ENCODE assay signal across 21 cellular contexts in genomic region chr1:107544285-107544684, GRCh38.
A peak's percentile ranks its signal among the peaks of the same experiment; 100 is the strongest.
DNase-seq lines count a peak whose midpoint lies in the region; ATAC-seq and TF ChIP-seq lines count a peak whose summit lies in the region.
"Had no signal": no experiment of that assay in that cellular context is flagged by ENCODE, and none has a peak within 500 bp of the region (broad histone marks: within the 10 kb centered on the region; RNA-seq: fewer than 3 reads in every experiment).

No MANE protein-coding gene starts in this region.

- peaks cover 10% of the 10 kb centered on the region for H3K4me1 ChIP-seq in BE2C
- H3K4me1 ChIP-seq in BLaER1 treated with 17β-estradiol and CSF1 and Interleukin-3, amounts not matched to agents 10 nM and 100 nM: peaks cover 38 to 87% (median 61%) of the 10 kb centered on the region in 10 experiments
- peaks cover 10% of the 10 kb centered on the region for H3K4me1 ChIP-seq in PC-9 (replicated peaks; ENCODE audit: insufficient read depth)
- no peaks in the 10 kb centered on the region for H3K4me1 ChIP-seq in gastroesophageal sphincter
- H3K4me1 ChIP-seq: Caco-2, Peyer's patch had no signal

- H2AFZ ChIP-seq in PC-9: no peak overlapping the region

- TF ChIP-seq POLR2A in gastroesophageal sphincter (IDR thresholded peaks at IDR 0.05): no peak

- POLR2A ChIA-PET in PC-9 (lab: Charles Lee; ENCODE audit: unreplicated experiment): no interaction called here
- POLR2A ChIA-PET in activated CD8-positive, alpha-beta T cell treated with anti-CD3 and anti-CD28 coated beads for 36 hours (lab: Charles Lee): no interaction called here

- H3K4me2 ChIP-seq in BLaER1 treated with 17β-estradiol and CSF1 and Interleukin-3, amounts not matched to agents 10 nM and 100 nM: peak overlapping the region; percentile 31 to 90 (median 76); a peak in 21 of 22 replicates
- peak overlapping the region; percentile 9; the same call in 1 of the 2 replicates for H3K4me2 ChIP-seq in PC-9
- H3K4me2 ChIP-seq: KMS-11 had no signal

- WGBS in gastroesophageal sphincter (ENCODE audit: low coverage in 1 of 2), 2 donors: 44 to 52% methylated on average over 4 of the region's 4 CpGs

- no peaks in the 10 kb centered on the region for H3K36me3 Mint-ChIP-seq in activated CD8-positive, alpha-beta T cell treated with anti-CD3 and anti-CD28 coated beads for 36 hours (ENCODE audit: low read depth)

- peak overlapping the region in 7 of 11 experiments; percentile 45 to 81 (median 77); a peak in 13 of 22 replicates for H3K9ac ChIP-seq in BLaER1 treated with 17β-estradiol and CSF1 and Interleukin-3, amounts not matched to agents 10 nM and 100 nM
- H3K9ac ChIP-seq: KMS-11 had no signal

- no peak overlapping the region for H3K4me3 ChIP-seq in BE2C (ENCODE audit: low read depth, low read length)
- H3K4me3 ChIP-seq in BLaER1 treated with 17β-estradiol and CSF1 and Interleukin-3, amounts not matched to agents 10 nM and 100 nM: peak overlapping the region in 3 of 10 experiments; percentile 34 to 52 (median 41); a peak in 7 of 20 replicates
- no peak overlapping the region for H3K4me3 ChIP-seq in PC-9
- no peak overlapping the region for H3K4me3 ChIP-seq in gastroesophageal sphincter
- H3K4me3 ChIP-seq: Peyer's patch, SK-N-MC had no signal

- H3K79me2 ChIP-seq in PC-9 (ENCODE audit: low read depth): no peaks in the 10 kb centered on the region

- H3K9me3 Mint-ChIP-seq in activated CD8-positive, alpha-beta T cell treated with anti-CD3 and anti-CD28 coated beads for 36 hours: no peaks in the 10 kb centered on the region
- H3K9me3 Mint-ChIP-seq: CD4-positive, alpha-beta T cell had no signal

- BruUV-seq in PC-9 (replicated peaks; lab: Mats Ljungman, UMichigan): no TSS peak

- H4K20me1 ChIP-seq in BLaER1 treated with 17β-estradiol and CSF1 and Interleukin-3, amounts not matched to agents 10 nM and 100 nM: no peaks in the 10 kb centered on the region
- H4K20me1 ChIP-seq in PC-9 (ENCODE audit: insufficient read depth): no peaks in the 10 kb centered on the region

- TF ChIP-seq EP300 in gastroesophageal sphincter (IDR thresholded peaks at IDR 0.05): no peak

- no peaks in the 10 kb centered on the region for H3K36me3 ChIP-seq in BE2C
- H3K36me3 ChIP-seq in BLaER1 treated with 17β-estradiol and CSF1 and Interleukin-3, amounts not matched to agents 10 nM and 100 nM: peaks cover 0 to 4% (median 0%) of the 10 kb centered on the region in 11 experiments; a peak in 2 of 22 replicates
- H3K36me3 ChIP-seq in PC-9 (ENCODE audit: low read depth): no peaks in the 10 kb centered on the region
- H3K36me3 ChIP-seq in gastroesophageal sphincter: no peaks in the 10 kb centered on the region
- H3K36me3 ChIP-seq: Peyer's patch had no signal

- ATAC-seq in esophagus mucosa (peak; percentile 53), gastroesophageal sphincter (no peak)
- no peak for ATAC-seq in activated CD8-positive, alpha-beta T cell treated with anti-CD3 and anti-CD28 coated beads for 36 hours

- DNase-seq in BE2C (peak; percentile 80), PC-9 (peak in 1 of 2 experiments; percentile 38), mesenteric fat pad (ENCODE audit: low spot score) (no peak), NCI-H1436 treated with DMSO at 0.1 percent for 48 hours (lab: John Stamatoyannopoulos, UW) (no peak)
- DNase-seq in activated CD8-positive, alpha-beta T cell treated with anti-CD3 and anti-CD28 coated beads for 36 hours: no peak
- DNase-seq: ACHN; Caco-2; CD4-positive, alpha-beta T cell; HCEC 1CT; IMR-90; MM.1S; NCI-H187; NCI-H345; NCI-H510A treated with DMSO at 0.1 percent for 48 hours; Peyer's patch; SIG-M5 had no signal

- H3K27ac ChIP-seq in BLaER1 treated with 17β-estradiol and CSF1 and Interleukin-3, amounts not matched to agents 10 nM and 100 nM: peak overlapping the region in 9 of 11 experiments; percentile 24 to 92 (median 78); a peak in 17 of 22 replicates
- H3K27ac ChIP-seq in PC-9: no peak overlapping the region
- no peak overlapping the region for H3K27ac ChIP-seq in gastroesophageal sphincter
- H3K27ac ChIP-seq: KMS-11, Peyer's patch, SK-N-MC had no signal

- CTCF ChIA-PET in PC-9 (lab: Charles Lee): no interaction called here
- CTCF ChIA-PET in activated CD8-positive, alpha-beta T cell treated with anti-CD3 and anti-CD28 coated beads for 36 hours (lab: Charles Lee): interaction anchor here (1.2 kb wide), 1 partner anchor 15 kb away, joined by 3 read pairs; no protein-coding TSS in a partner anchor

- H3K9me3 ChIP-seq in BE2C: no peaks in the 10 kb centered on the region
- H3K9me3 ChIP-seq in BLaER1 treated with 17β-estradiol and CSF1 and Interleukin-3, amounts not matched to agents 10 nM and 100 nM (replicated peaks in 1 of 11): peaks cover 0 to 81% (median 48%) of the 10 kb centered on the region in 11 experiments; a peak in 19 of 22 replicates
- H3K9me3 ChIP-seq in PC-9 (ENCODE audit: insufficient read depth, low read depth): no peaks in the 10 kb centered on the region
- no peaks in the 10 kb centered on the region for H3K9me3 ChIP-seq in gastroesophageal sphincter
- H3K9me3 ChIP-seq: Caco-2, Peyer's patch had no signal

- no peak for TF ChIP-seq CTCF in BE2C (IDR thresholded peaks at IDR 0.05; ENCODE audit: low read depth, low read length)
- no peak for TF ChIP-seq CTCF in PC-9 (conservative IDR thresholded peaks at IDR 0.05)
- TF ChIP-seq CTCF in activated CD8-positive, alpha-beta T cell treated with anti-CD3 and anti-CD28 coated beads for 36 hours (IDR thresholded peaks at IDR 0.05): no peak
- no peak for TF ChIP-seq CTCF in gastroesophageal sphincter (IDR thresholded peaks at IDR 0.05)

- no peaks in the 10 kb centered on the region for H3K4me1 Mint-ChIP-seq in activated CD8-positive, alpha-beta T cell treated with anti-CD3 and anti-CD28 coated beads for 36 hours (ENCODE audit: low read depth)

- H3K27me3 ChIP-seq in BE2C (no peaks in the 10 kb centered on the region), PC-9 (ENCODE audit: insufficient read depth, low read depth) (no peaks in the 10 kb centered on the region), gastroesophageal sphincter (no peaks in the 10 kb centered on the region)
- no peaks in the 10 kb centered on the region for H3K27me3 ChIP-seq in BLaER1 treated with 17β-estradiol and CSF1 and Interleukin-3, amounts not matched to agents 10 nM and 100 nM
- H3K27me3 ChIP-seq: Peyer's patch had no signal

- H3F3A ChIP-seq in PC-9 (ENCODE audit: insufficient read depth, low read depth): peaks cover 6% of the 10 kb centered on the region; the same call in 1 of the 2 replicates

- H3K4me3 Mint-ChIP-seq in activated CD8-positive, alpha-beta T cell treated with anti-CD3 and anti-CD28 coated beads for 36 hours: no peak overlapping the region
- H3K4me3 Mint-ChIP-seq: CD4-positive, alpha-beta T cell had no signal

- no peak overlapping the region for H3K27ac Mint-ChIP-seq in activated CD8-positive, alpha-beta T cell treated with anti-CD3 and anti-CD28 coated beads for 36 hours
- H3K27ac Mint-ChIP-seq: CD4-positive, alpha-beta T cell had no signal

- H3K27me3 Mint-ChIP-seq in activated CD8-positive, alpha-beta T cell treated with anti-CD3 and anti-CD28 coated beads for 36 hours: no peaks in the 10 kb centered on the region

- intact Hi-C loops in PC-9 (cut with micrococcal nuclease; ENCODE audit: unreplicated experiment): no loop called here
- intact Hi-C loops in activated CD8-positive, alpha-beta T cell treated with anti-CD3 and anti-CD28 coated beads for 36 hours (cut with micrococcal nuclease): no loop called here

- H3K9me2 ChIP-seq in PC-9 (ENCODE audit: insufficient read depth): no peaks in the 10 kb centered on the region

Comparison
In these comparisons a context has a peak if more than half of its experiments do, and no peak if none do; other contexts are left out.
1. H3K27ac ChIP-seq: peak in BLaER1 treated with 17β-estradiol and CSF1 and Interleukin-3, amounts not matched to agents 10 nM and 100 nM (9 of 11); none in PC-9 (single experiment) and gastroesophageal sphincter (0 of 4).